Comparison of ENCODE assay signal across 18 cellular contexts in genomic region chr10:121393522-121393921, GRCh38.
A peak's percentile ranks its signal among the peaks of the same experiment; 100 is the strongest.
DNase-seq lines count a peak whose midpoint lies in the region; ATAC-seq and TF ChIP-seq lines count a peak whose summit lies in the region.
"Had no signal": no experiment of that assay in that cellular context is flagged by ENCODE, and none has a peak within 500 bp of the region (broad histone marks: within the 10 kb centered on the region; RNA-seq: fewer than 3 reads in every experiment).

No MANE protein-coding gene starts in this region.

- intact Hi-C loops in left ventricle myocardium inferior (cut with micrococcal nuclease) (no loop called here), sciatic nerve (cut with DNase I) (no loop called here)

- H3K27me3 ChIP-seq in cardiac muscle cell (no peaks in the 10 kb centered on the region), left ventricle myocardium inferior (ENCODE audit: low read depth) (no peaks in the 10 kb centered on the region), KMS-11 (ENCODE audit: insufficient read depth, low read depth) (no peaks in the 10 kb centered on the region)
- H3K27me3 ChIP-seq: BLaER1 treated with 17β-estradiol and CSF1 and Interleukin-3, amounts not matched to agents 10 nM and 100 nM had no signal

- no peaks in the 10 kb centered on the region for H3K36me3 ChIP-seq in cardiac muscle cell
- H3K36me3 ChIP-seq in left ventricle myocardium inferior: no peaks in the 10 kb centered on the region
- no peaks in the 10 kb centered on the region for H3K36me3 ChIP-seq in KMS-11 (ENCODE audit: insufficient read depth)
- H3K36me3 ChIP-seq: BLaER1 treated with 17β-estradiol and CSF1 and Interleukin-3, amounts not matched to agents 10 nM and 100 nM had no signal

- H3K4me1 ChIP-seq in cardiac muscle cell (ENCODE audit: low read depth) (peaks cover 11% of the 10 kb centered on the region), left ventricle myocardium inferior (peaks cover 14% of the 10 kb centered on the region), KMS-11 (ENCODE audit: low read depth, poor library complexity, severe bottlenecking) (peaks cover 20% of the 10 kb centered on the region)

- TF ChIP-seq CTCF in cardiac muscle cell (IDR thresholded peaks at IDR 0.05; ENCODE audit: low read depth, low read length): no peak
- TF ChIP-seq CTCF in left ventricle myocardium inferior (IDR thresholded peaks at IDR 0.05; ENCODE audit: borderline replicate concordance): no peak
- TF ChIP-seq CTCF in KMS-11 (conservative IDR thresholded peaks at IDR 0.05; ENCODE audit: low read depth, low read length): no peak
- TF ChIP-seq CTCF in GM13977 (IDR thresholded peaks at IDR 0.05; ENCODE audit: extremely low read depth, insufficient read depth, missing control alignments): no peak
- TF ChIP-seq CTCF in GM13976 (IDR thresholded peaks at IDR 0.05; ENCODE audit: borderline replicate concordance, control extremely low read depth, extremely low read depth, insufficient read depth, missing control alignments): no peak

- H3K4me3 ChIP-seq in cardiac muscle cell: no peak overlapping the region
- no peak overlapping the region for H3K4me3 ChIP-seq in left ventricle myocardium inferior
- no peak overlapping the region for H3K4me3 ChIP-seq in KMS-11 (IDR thresholded peaks at IDR 0.05; ENCODE audit: insufficient read depth, low read depth, low read length)
- H3K4me3 ChIP-seq: BLaER1 treated with 17β-estradiol and CSF1 and Interleukin-3, amounts not matched to agents 10 nM and 100 nM; GM23248 had no signal

- H3K4me2 ChIP-seq in KMS-11: peak overlapping the region; percentile 31

- in situ Hi-C loops in GM13977 (cut with MboI; ENCODE audit: low pct_unique_long_range_greater_than_20kb, low sequenced_read_pairs, unreplicated experiment): no loop called here
- in situ Hi-C loops in ACHN (cut with HindIII; ENCODE audit: low pct_ligation_motif_present, low pct_unique_long_range_greater_than_20kb, low sequenced_read_pairs): no loop called here
- in situ Hi-C loops in GM13976 (cut with MboI; ENCODE audit: low sequenced_read_pairs, unreplicated experiment): no loop called here

- H3K9me3 ChIP-seq in cardiac muscle cell (ENCODE audit: low read depth) (no peaks in the 10 kb centered on the region), left ventricle myocardium inferior (replicated peaks) (peaks cover 7% of the 10 kb centered on the region)
- H3K9me3 ChIP-seq: BLaER1 treated with 17β-estradiol and CSF1 and Interleukin-3, amounts not matched to agents 10 nM and 100 nM had no signal

- H2AFZ ChIP-seq in KMS-11 (ENCODE audit: low read depth): no peak overlapping the region; the same call in 1 of the 2 replicates
- H2AFZ ChIP-seq: GM23248 had no signal

- H4K20me1 ChIP-seq in KMS-11 (ENCODE audit: insufficient read depth): no peaks in the 10 kb centered on the region
- H4K20me1 ChIP-seq: BLaER1 treated with 17β-estradiol and CSF1 and Interleukin-3, amounts not matched to agents 10 nM and 100 nM had no signal

- ATAC-seq in sciatic nerve: peak; percentile 39
- ATAC-seq: HCT116 had no signal

- peak overlapping the region; percentile 48 for H3K27ac ChIP-seq in cardiac muscle cell
- H3K27ac ChIP-seq in left ventricle myocardium inferior (replicated peaks): no peak overlapping the region
- peak overlapping the region; percentile 36; the same call in 1 of the 2 replicates for H3K27ac ChIP-seq in KMS-11
- H3K27ac ChIP-seq: GM23248 had no signal

- no peaks in the 10 kb centered on the region for H3K79me2 ChIP-seq in KMS-11 (ENCODE audit: insufficient read depth, low read depth)

- DNase-seq in cardiac muscle cell (ENCODE audit: low read depth in 1 of 2, low spot score in 1 of 2) (no peak), left ventricle myocardium inferior (no peak), RPMI8226 (peak; percentile 38), sciatic nerve (ENCODE audit: low spot score) (no peak), GM13977 (ENCODE audit: low spot score) (no peak), ACHN (no peak), GM13976 (ENCODE audit: low spot score) (no peak)
- DNase-seq: Calu3; CD4-positive, alpha-beta T cell; COR-L47; DMS53; DMS79 treated with DMSO at 0.1 percent for 48 hours; GF-D8; GM23248; H9 had no signal

- H3K9ac ChIP-seq in KMS-11: no peak overlapping the region
- H3K9ac ChIP-seq: BLaER1 treated with 17β-estradiol and CSF1 and Interleukin-3, amounts not matched to agents 10 nM and 100 nM; GM23248 had no signal
